9 cellular contexts compared by ENCODE assay signal in the genomic region with DNA sequence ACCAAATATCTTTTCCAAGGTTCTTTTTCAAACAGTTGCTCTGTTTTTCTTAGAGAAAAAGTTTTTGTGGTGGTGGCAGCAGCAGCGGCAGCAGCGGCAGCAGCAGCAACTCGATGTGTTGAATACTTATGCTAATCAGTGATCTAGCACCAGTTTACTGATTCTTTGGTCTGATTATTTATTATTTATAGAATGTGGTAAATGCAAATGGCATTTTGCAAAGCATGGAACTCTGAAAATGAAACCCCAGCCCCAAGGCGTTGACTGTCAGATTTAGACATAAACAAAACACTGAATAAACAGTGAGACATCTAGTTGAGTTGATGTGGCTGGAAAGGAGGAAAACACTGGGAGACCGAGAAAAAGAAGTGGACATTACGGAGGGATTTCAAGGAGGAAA.
DNase-seq lines count a peak whose midpoint lies in the region; ATAC-seq and TF ChIP-seq lines count a peak whose summit lies in the region.
"Had no signal": no experiment of that assay in that cellular context is flagged by ENCODE, and none has a peak within 500 bp of the region (broad histone marks: within the 10 kb centered on the region; RNA-seq: fewer than 3 reads in every experiment).

No MANE protein-coding gene starts in this region.

- no peaks in the 10 kb centered on the region for H3K27me3 ChIP-seq in lower lobe of right lung (ENCODE audit: low read depth)

- TF ChIP-seq CTCF in lower lobe of right lung (IDR thresholded peaks at IDR 0.05) = no peak

- H3K9me3 ChIP-seq in lower lobe of right lung = no peaks in the 10 kb centered on the region

- H3K4me3 ChIP-seq in lower lobe of right lung = peak overlapping the region; percentile 1

- H3K4me1 ChIP-seq in lower lobe of right lung = no peaks in the 10 kb centered on the region

- no peak overlapping the region for H3K27ac ChIP-seq in lower lobe of right lung

- DNase-seq in lower lobe of right lung = no peak
- DNase-seq in NCI-H1930 (lab: John Stamatoyannopoulos, UW) = no peak
- no peak for DNase-seq in iPS-NIHi11 (ENCODE audit: low spot score)
- DNase-seq in dedifferentiated amniotic fluid mesenchymal stem cell (ENCODE audit: extremely low spot score) = no peak
- no peak for DNase-seq in GOT3 (lab: John Stamatoyannopoulos, UW)

- H3K36me3 ChIP-seq in lower lobe of right lung = no peaks in the 10 kb centered on the region

- intact Hi-C loops in lower lobe of right lung (cut with DNase I) = no loop called here

- peak; percentile 93 for ATAC-seq in GM18498 (IDR thresholded peaks at IDR 0.05; ENCODE audit: unreplicated experiment)
- ATAC-seq in GM21717 (IDR thresholded peaks at IDR 0.05; ENCODE audit: unreplicated experiment) = peak; percentile 50
- ATAC-seq in HG03378 (IDR thresholded peaks at IDR 0.05; ENCODE audit: unreplicated experiment) = peak; percentile 88
- no peak for ATAC-seq in lower lobe of right lung
- ATAC-seq: natural killer cell treated with Interleukin-12 subunit alpha and Interleukin-12 subunit beta and Interleukin-15 and Interleukin-18, amount 100 ng/mL, for 72 hours had no signal

Comparison
In these comparisons a context has a peak if more than half of its experiments do, and no peak if none do; other contexts are left out.
1. ATAC-seq: peak in GM18498 (single experiment), GM21717 (single experiment) and HG03378 (single experiment); none in lower lobe of right lung (0 of 2).